Comparison of ENCODE assay signal across 14 cellular contexts in genomic region chr11:76148207-76148606, GRCh38. TPM values are rescaled to one million over a fixed set of nuclear protein-coding genes. Genes with fewer than 3 reads are reported as not detected.
"Had no signal": no experiment of that assay in that cellular context is flagged by ENCODE, and none has a peak within 500 bp of the region (broad histone marks: within the 10 kb centered on the region; RNA-seq: fewer than 3 reads in every experiment).

No MANE protein-coding gene starts in this region.

- H3K9me3 ChIP-seq: adrenal gland, gastroesophageal sphincter, heart right ventricle, thyroid gland had no signal

- H3K36me3 ChIP-seq: adrenal gland, cardiac muscle cell, thyroid gland had no signal

- DNase-seq: activated CD4-positive, alpha-beta T cell treated with anti-CD3 and anti-CD28 coated beads, Interleukin-2, amount 50 U/mL, for 48 hours; activated effector memory CD4-positive, alpha-beta T cell treated with anti-CD3 and anti-CD28 coated beads, Interleukin-2, amount 50 U/mL, for 16 hours; activated T-cell treated with anti-CD3 and anti-CD28 coated beads, Interleukin-2, amount 50 U/mL, for 4 hours; adrenal gland; heart right ventricle; mammary epithelial cell; nucleus accumbens; retina; stimulated activated CD4-positive, alpha-beta T cell treated with anti-CD3 and anti-CD28 coated beads, Interleukin-2, amount 100 ng/mL, for 48 hours; stimulated activated naive B cell treated with anti-CD40 and anti-IgM and Interleukin-4, amounts not matched to agents 10 μg/mL and 1 μg/mL and 100 μg/mL, for 72 hours; thyroid gland had no signal

- H3K27me3 ChIP-seq: adrenal gland, cardiac muscle cell, heart right ventricle, thyroid gland had no signal

- H3K4me3 ChIP-seq: adrenal gland, cardiac muscle cell, gastroesophageal sphincter, heart right ventricle, thyroid gland had no signal

- H3K27ac ChIP-seq: adrenal gland, cardiac muscle cell, gastroesophageal sphincter, heart right ventricle, thyroid gland had no signal

- ATAC-seq: activated T-cell treated with anti-CD3 and anti-CD28 coated beads, Interleukin-2, amount 50 U/mL, for 4 hours; gastroesophageal sphincter; natural killer cell treated with Interleukin-12 subunit alpha and Interleukin-12 subunit beta and Interleukin-15 and Interleukin-18, amount 100 ng/mL, for 72 hours; stimulated activated naive B cell treated with anti-CD40 and anti-IgM and Interleukin-4, amounts not matched to agents 10 μg/mL and 1 μg/mL and 100 μg/mL, for 72 hours had no signal

RNA-seq across cellular contexts. Expression of gene WNT11, which starts 58.1 kb away (rescaled TPM):
- polyA plus RNA-seq: mammary epithelial cell had no signal
